Comparison of ENCODE assay signal across 21 cellular contexts in the genomic region with DNA sequence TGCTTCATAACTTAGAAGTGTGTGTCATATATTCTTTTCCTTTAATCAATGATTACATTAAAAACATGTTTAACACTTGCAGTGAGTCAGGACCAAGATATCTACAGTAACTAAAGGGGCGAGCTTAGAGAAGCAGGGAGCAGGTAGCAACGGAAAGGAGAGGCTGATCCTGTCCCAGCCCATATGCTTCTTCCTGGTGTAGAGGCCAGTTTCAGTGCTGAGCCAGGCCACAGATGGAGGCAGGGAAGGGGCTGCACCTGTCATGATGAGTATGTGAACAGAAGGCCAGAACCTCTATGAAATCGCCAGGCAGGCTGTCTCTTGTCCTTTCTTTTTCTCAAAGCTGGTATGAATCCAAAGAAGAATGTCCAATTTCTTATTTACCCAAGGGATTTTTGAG. TPM values are rescaled to one million over a fixed set of nuclear protein-coding genes. Genes with fewer than 3 reads are reported as not detected.
A peak's percentile ranks its signal among the peaks of the same experiment; 100 is the strongest.
DNase-seq lines count a peak whose midpoint lies in the region; ATAC-seq and TF ChIP-seq lines count a peak whose summit lies in the region.
"Had no signal": no experiment of that assay in that cellular context is flagged by ENCODE, and none has a peak within 500 bp of the region (broad histone marks: within the 10 kb centered on the region; RNA-seq: fewer than 3 reads in every experiment).

No MANE protein-coding gene starts in this region.

- no peaks in the 10 kb centered on the region for H3K9me3 Mint-ChIP-seq in Calu3 (ENCODE audit: low read depth, unreplicated experiment)
- no peaks in the 10 kb centered on the region for H3K9me3 Mint-ChIP-seq in WTC11
- peaks cover 16% of the 10 kb centered on the region for H3K9me3 Mint-ChIP-seq in glutamatergic neuron (ENCODE audit: unreplicated experiment)
- no peaks in the 10 kb centered on the region for H3K9me3 Mint-ChIP-seq in T-cell
- H3K9me3 Mint-ChIP-seq: memory B cell; naive thymus-derived CD4-positive, alpha-beta T cell had no signal

- intact Hi-C loops in Calu3 (cut with micrococcal nuclease; ENCODE audit: unreplicated experiment): no loop called here

- TF ChIP-seq CTCF in Calu3 (IDR thresholded peaks at IDR 0.05; ENCODE audit: unreplicated experiment): no peak
- no peak for TF ChIP-seq CTCF in WTC11 (IDR thresholded peaks at IDR 0.05)
- TF ChIP-seq CTCF in glutamatergic neuron (IDR thresholded peaks at IDR 0.05; ENCODE audit: partially characterized antibody, unreplicated experiment): no peak

- CTCF ChIA-PET in Calu3 (lab: Charles Lee): interaction anchor here (0.6 to 1.3 kb wide), 3 partner anchors 15 to 383 kb away, joined by 3 to 5 read pairs (median 4); no protein-coding TSS in a partner anchor
- CTCF ChIA-PET in WTC11 (lab: Charles Lee): no interaction called here
- CTCF ChIA-PET in T-cell (lab: Charles Lee): no interaction called here

- H3K4me3 Mint-ChIP-seq in Calu3 (ENCODE audit: low read depth, unreplicated experiment) (peak overlapping the region; percentile 42), WTC11 (no peak overlapping the region), glutamatergic neuron (ENCODE audit: unreplicated experiment) (peak overlapping the region; percentile 63), T-cell (no peak overlapping the region)
- H3K4me3 Mint-ChIP-seq: memory B cell; naive thymus-derived CD4-positive, alpha-beta T cell had no signal

- H3K27ac Mint-ChIP-seq in Calu3 (ENCODE audit: unreplicated experiment): peak overlapping the region; percentile 89
- H3K27ac Mint-ChIP-seq in WTC11: no peak overlapping the region
- H3K27ac Mint-ChIP-seq in glutamatergic neuron (ENCODE audit: unreplicated experiment): peak overlapping the region; percentile 99
- no peak overlapping the region for H3K27ac Mint-ChIP-seq in T-cell
- H3K27ac Mint-ChIP-seq: memory B cell; naive thymus-derived CD4-positive, alpha-beta T cell had no signal

- ATAC-seq in WTC11 (peak; percentile 51; the same call in 1 of the 2 replicates), T-cell (replicated peaks in 1 of 4) (no peak), GM19328 (IDR thresholded peaks at IDR 0.05; ENCODE audit: unreplicated experiment) (no peak)
- ATAC-seq: naive thymus-derived CD4-positive, alpha-beta T cell; sciatic nerve had no signal

- BruUV-seq in Calu3 (replicated peaks; lab: Mats Ljungman, UMichigan): no TSS peak

- POLR2A ChIA-PET in WTC11 (lab: Charles Lee): no interaction called here
- POLR2A ChIA-PET in T-cell (lab: Charles Lee): interaction anchor here in 1 of 2 donors (0.6 kb wide), 1 partner anchor 12 kb away, joined by 4 read pairs; no protein-coding TSS in a partner anchor

- H3K36me3 Mint-ChIP-seq in Calu3 (ENCODE audit: insufficient read depth, unreplicated experiment): no peaks in the 10 kb centered on the region
- no peaks in the 10 kb centered on the region for H3K36me3 Mint-ChIP-seq in WTC11
- H3K36me3 Mint-ChIP-seq in glutamatergic neuron (ENCODE audit: unreplicated experiment): no peaks in the 10 kb centered on the region
- H3K36me3 Mint-ChIP-seq in T-cell: no peaks in the 10 kb centered on the region
- H3K36me3 Mint-ChIP-seq: memory B cell had no signal

- H3K4me1 Mint-ChIP-seq in Calu3 (ENCODE audit: low read depth, unreplicated experiment) (peaks cover 48% of the 10 kb centered on the region), WTC11 (0 out of 2 replicates have a peak, but pooled peaks cover 2% of the 10 kb centered on the region), glutamatergic neuron (ENCODE audit: low read depth, unreplicated experiment) (peaks cover 49% of the 10 kb centered on the region), T-cell (peaks cover 11 to 13% (median 11%) of the 10 kb centered on the region in 3 donors)

- no peaks in the 10 kb centered on the region for H3K27me3 Mint-ChIP-seq in Calu3 (ENCODE audit: unreplicated experiment)
- H3K27me3 Mint-ChIP-seq in WTC11 (ENCODE audit: low read depth): no peaks in the 10 kb centered on the region
- H3K27me3 Mint-ChIP-seq in glutamatergic neuron (ENCODE audit: unreplicated experiment): peaks cover 8% of the 10 kb centered on the region
- H3K27me3 Mint-ChIP-seq in T-cell: no peaks in the 10 kb centered on the region
- H3K27me3 Mint-ChIP-seq: memory B cell; naive thymus-derived CD4-positive, alpha-beta T cell had no signal

- DNase-seq in Calu3: peak; percentile 56
- peak; percentile 88 for DNase-seq in NCI-H2171 treated with DMSO at 0.1 percent for 48 hours (lab: John Stamatoyannopoulos, UW)
- DNase-seq in WTC11 (ENCODE audit: low spot score): no peak
- peak; percentile 81 for DNase-seq in glutamatergic neuron
- DNase-seq in NK-92 (lab: John Stamatoyannopoulos, UW; ENCODE audit: unreplicated experiment): no peak
- no peak for DNase-seq in T-cell
- DNase-seq in germinal center (ENCODE audit: low spot score): no peak
- DNase-seq: activated CD4-positive, alpha-beta T cell treated with anti-CD3 and anti-CD28 coated beads for 1 hour; activated naive CD4-positive, alpha-beta T cell treated with anti-CD3 and anti-CD28 coated beads, Interleukin-2, amount 50 U/mL, for 16 hours; activated T-cell treated with anti-CD3 and anti-CD28 coated beads, Interleukin-2, amount 50 U/mL, for 48 hours; anterior cingulate cortex; GDM1; Kasumi-1; kidney glomerular epithelial cell; naive thymus-derived CD4-positive, alpha-beta T cell; NCI-H1092; NCI-H2081 treated with DMSO at 0.1 percent for 48 hours; ovary had no signal

TF ChIP-seq in WTC11, 78 proteins besides CTCF, POLR2A, EP300 and RAD21 (continues in another document):
- TF ChIP-seq ETV6 (CRISPR knock-in tag; IDR thresholded peaks at IDR 0.05) (no peak), FOXK1 (CRISPR knock-in tag; IDR thresholded peaks at IDR 0.05) (no peak), ESRRA (CRISPR knock-in tag; IDR thresholded peaks at IDR 0.05; ENCODE audit: borderline replicate concordance) (no peak), CREB1 (CRISPR knock-in tag; IDR thresholded peaks at IDR 0.05) (no peak), OVOL2 (CRISPR knock-in tag; IDR thresholded peaks at IDR 0.05; ENCODE audit: borderline replicate concordance) (no peak), HMGA2 (CRISPR knock-in tag; IDR thresholded peaks at IDR 0.05) (no peak), ZNF423 (CRISPR knock-in tag; IDR thresholded peaks at IDR 0.05) (no peak), ELF4 (CRISPR knock-in tag; IDR thresholded peaks at IDR 0.05; ENCODE audit: low read depth) (no peak), NFATC4 (CRISPR knock-in tag; IDR thresholded peaks at IDR 0.05) (no peak), MYBL2 (CRISPR knock-in tag; IDR thresholded peaks at IDR 0.05) (no peak), GABPB1 (CRISPR knock-in tag; IDR thresholded peaks at IDR 0.05) (no peak)
- TF ChIP-seq, protein P1, sequence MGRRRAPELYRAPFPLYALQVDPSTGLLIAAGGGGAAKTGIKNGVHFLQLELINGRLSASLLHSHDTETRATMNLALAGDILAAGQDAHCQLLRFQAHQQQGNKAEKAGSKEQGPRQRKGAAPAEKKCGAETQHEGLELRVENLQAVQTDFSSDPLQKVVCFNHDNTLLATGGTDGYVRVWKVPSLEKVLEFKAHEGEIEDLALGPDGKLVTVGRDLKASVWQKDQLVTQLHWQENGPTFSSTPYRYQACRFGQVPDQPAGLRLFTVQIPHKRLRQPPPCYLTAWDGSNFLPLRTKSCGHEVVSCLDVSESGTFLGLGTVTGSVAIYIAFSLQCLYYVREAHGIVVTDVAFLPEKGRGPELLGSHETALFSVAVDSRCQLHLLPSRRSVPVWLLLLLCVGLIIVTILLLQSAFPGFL (CRISPR knock-in tag; IDR thresholded peaks at IDR 0.05; ENCODE audit: borderline replicate concordance): no peak
- TF ChIP-seq, protein P2, sequence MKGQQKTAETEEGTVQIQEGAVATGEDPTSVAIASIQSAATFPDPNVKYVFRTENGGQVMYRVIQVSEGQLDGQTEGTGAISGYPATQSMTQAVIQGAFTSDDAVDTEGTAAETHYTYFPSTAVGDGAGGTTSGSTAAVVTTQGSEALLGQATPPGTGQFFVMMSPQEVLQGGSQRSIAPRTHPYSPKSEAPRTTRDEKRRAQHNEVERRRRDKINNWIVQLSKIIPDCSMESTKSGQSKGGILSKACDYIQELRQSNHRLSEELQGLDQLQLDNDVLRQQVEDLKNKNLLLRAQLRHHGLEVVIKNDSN (CRISPR knock-in tag; IDR thresholded peaks at IDR 0.05): no peak
- TF ChIP-seq, protein P3, sequence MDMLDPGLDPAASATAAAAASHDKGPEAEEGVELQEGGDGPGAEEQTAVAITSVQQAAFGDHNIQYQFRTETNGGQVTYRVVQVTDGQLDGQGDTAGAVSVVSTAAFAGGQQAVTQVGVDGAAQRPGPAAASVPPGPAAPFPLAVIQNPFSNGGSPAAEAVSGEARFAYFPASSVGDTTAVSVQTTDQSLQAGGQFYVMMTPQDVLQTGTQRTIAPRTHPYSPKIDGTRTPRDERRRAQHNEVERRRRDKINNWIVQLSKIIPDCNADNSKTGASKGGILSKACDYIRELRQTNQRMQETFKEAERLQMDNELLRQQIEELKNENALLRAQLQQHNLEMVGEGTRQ (CRISPR knock-in tag; IDR thresholded peaks at IDR 0.05): no peak

RNA-seq across cellular contexts. Expression of a gene that starts 16.3 kb away (rescaled TPM):
- total RNA-seq in Calu3 (2022): 94.7 and 97.5 TPM in 2 replicates
- total RNA-seq in WTC11 (2021): 18.5 to 23.2 TPM (median 21.2 TPM) in 3 replicates
- 47.1 TPM for total RNA-seq in glutamatergic neuron (ENCODE audit: unreplicated experiment)
- 10 to 100 TPM in 2 of 5 donors, 1 to 10 TPM in 3; 7.9 to 16.2 (median 9.9) TPM for total RNA-seq in T-cell

Comparison
In these comparisons a context has a peak if more than half of its experiments do, and no peak if none do; other contexts are left out.
1. DNase-seq: peak in Calu3 (single experiment), NCI-H2171 treated with DMSO at 0.1 percent for 48 hours (single experiment) and glutamatergic neuron (single experiment); none in WTC11 (single experiment), NK-92 (single experiment), T-cell (0 of 34) and germinal center (single experiment).
2. H3K27ac Mint-ChIP-seq: peak in Calu3 (single experiment) and glutamatergic neuron (single experiment); none in WTC11 (single experiment) and T-cell (0 of 2).
3. H3K4me3 Mint-ChIP-seq: peak in Calu3 (single experiment) and glutamatergic neuron (single experiment); none in WTC11 (single experiment) and T-cell (0 of 3).